ENCODE assay signal across 20 cellular contexts in the genomic region with DNA sequence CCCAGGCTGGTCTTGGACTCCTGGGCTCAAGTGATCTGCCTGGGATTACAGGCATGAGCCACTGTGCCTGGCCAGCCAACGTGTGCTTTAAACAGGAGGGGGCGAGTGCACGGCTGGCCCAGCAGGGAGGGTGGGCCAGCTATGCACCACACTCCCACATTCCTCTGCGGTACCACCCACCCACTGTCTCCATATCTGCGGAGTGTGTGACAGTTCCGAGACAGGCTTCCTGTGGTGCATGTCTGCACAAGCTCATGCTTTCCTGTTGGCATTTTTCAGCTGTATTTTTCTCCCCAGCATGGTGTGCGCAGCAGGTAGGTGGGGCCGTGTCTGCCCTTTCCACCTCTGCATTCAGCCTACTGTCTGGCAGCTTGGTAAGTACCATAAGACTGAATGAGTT.
DNase-seq lines count a peak whose midpoint lies in the region; FAIRE-seq and TF ChIP-seq lines count a peak whose summit lies in the region.
"Had no signal": no experiment of that assay in that cellular context is flagged by ENCODE, and none has a peak within 500 bp of the region (broad histone marks: within the 10 kb centered on the region; RNA-seq: fewer than 3 reads in every experiment).

No MANE protein-coding gene starts in this region.

- H3K36me3 ChIP-seq in breast epithelium (no peaks in the 10 kb centered on the region), keratinocyte (ENCODE audit: control insufficient read depth in 2 of 2, extremely low read depth in 1 of 2, insufficient read depth in 2 of 2, low read length in 2 of 2) (no peaks in the 10 kb centered on the region), prostate gland (no peaks in the 10 kb centered on the region)
- H3K36me3 ChIP-seq: BE2C, HAP-1 had no signal

- POLR2A ChIA-PET in MCF 10A (lab: Yijun Ruan, JAX): no interaction called here

- no peaks in the 10 kb centered on the region for H4K20me1 ChIP-seq in keratinocyte (ENCODE audit: control insufficient read depth, extremely low read depth, insufficient read depth, low read length)

- peak; percentile 49 for DNase-seq in MCF 10A (ENCODE audit: unreplicated experiment)
- no peak for DNase-seq in breast epithelium (ENCODE audit: low spot score in 2 of 2)
- DNase-seq in keratinocyte (ENCODE audit: low read depth, low spot score): peak; percentile 94
- peak; percentile 7 for DNase-seq in prostate gland (ENCODE audit: low spot score)
- no peak for DNase-seq in DMS79 (lab: John Stamatoyannopoulos, UW)
- DNase-seq in DMS 273 treated with DMSO at 0.1 percent for 48 hours (lab: John Stamatoyannopoulos, UW): no peak
- DNase-seq in activated T-cell treated with anti-CD3 and anti-CD28 coated beads, Interleukin-2, amount 50 U/mL, for 24 hours: no peak
- no peak for DNase-seq in activated naive CD4-positive, alpha-beta T cell (lab: John Stamatoyannopoulos, UW)
- DNase-seq: 8988T; BE2C; CD4-positive, CD25-positive, alpha-beta regulatory T cell; COR-L47; GF-D8; GM23248; NCI-H1105; NCI-H2081 treated with DMSO at 0.1 percent for 48 hours; NCI-H446 treated with DMSO at 0.1 percent for 48 hours; SHP77 had no signal

- CTCF ChIA-PET in MCF 10A (lab: Yijun Ruan, JAX): no interaction called here

- H3K9me3 Mint-ChIP-seq in MCF 10A (ENCODE audit: unreplicated experiment): peaks cover 47% of the 10 kb centered on the region
- H3K9me3 Mint-ChIP-seq in activated T-cell treated with anti-CD3 and anti-CD28 coated beads, Interleukin-2, amount 50 U/mL, for 24 hours: no peaks in the 10 kb centered on the region

- H3K27ac ChIP-seq in breast epithelium (no peak overlapping the region), keratinocyte (ENCODE audit: control insufficient read depth, insufficient read depth, low read length) (peak overlapping the region; percentile 93), prostate gland (no peak overlapping the region)
- H3K27ac ChIP-seq: GM23248 had no signal

- H3K4me3 Mint-ChIP-seq in MCF 10A (ENCODE audit: unreplicated experiment): no peak overlapping the region
- no peak overlapping the region for H3K4me3 Mint-ChIP-seq in activated T-cell treated with anti-CD3 and anti-CD28 coated beads, Interleukin-2, amount 50 U/mL, for 24 hours
- H3K4me3 Mint-ChIP-seq: CD4-positive, CD25-positive, alpha-beta regulatory T cell had no signal

- H3K4me1 ChIP-seq in breast epithelium (peaks cover 0 to 6% of the 10 kb centered on the region in 2 donors), keratinocyte (ENCODE audit: control insufficient read depth, extremely low read depth, insufficient read depth, low read length) (peaks cover 25% of the 10 kb centered on the region), prostate gland (replicated peaks) (no peaks in the 10 kb centered on the region)
- H3K4me1 ChIP-seq: BE2C, HAP-1 had no signal

- peak overlapping the region; percentile 94 for H2AFZ ChIP-seq in keratinocyte (ENCODE audit: control insufficient read depth, low read length)
- H2AFZ ChIP-seq: GM23248 had no signal

- no peaks in the 10 kb centered on the region for H3K79me2 ChIP-seq in keratinocyte (ENCODE audit: control insufficient read depth, insufficient read depth, low read length)

- BruUV-seq in MCF 10A (replicated peaks; lab: Mats Ljungman, UMichigan): no TSS peak

- H3K36me3 Mint-ChIP-seq in MCF 10A (ENCODE audit: insufficient read depth, unreplicated experiment): peaks cover 10% of the 10 kb centered on the region
- no peaks in the 10 kb centered on the region for H3K36me3 Mint-ChIP-seq in activated T-cell treated with anti-CD3 and anti-CD28 coated beads, Interleukin-2, amount 50 U/mL, for 24 hours (ENCODE audit: low read depth)
- H3K36me3 Mint-ChIP-seq: CD4-positive, CD25-positive, alpha-beta regulatory T cell had no signal

- 24% methylated on average over 8 of the region's 8 CpGs for WGBS in prostate gland

- H3K27me3 ChIP-seq in breast epithelium: no peaks in the 10 kb centered on the region
- H3K27me3 ChIP-seq in keratinocyte (ENCODE audit: control insufficient read depth, extremely low read depth, insufficient read depth, low read length): no peaks in the 10 kb centered on the region
- H3K27me3 ChIP-seq in prostate gland (replicated peaks; ENCODE audit: insufficient read depth): no peaks in the 10 kb centered on the region
- H3K27me3 ChIP-seq: BE2C had no signal

- intact Hi-C loops in MCF 10A (cut with micrococcal nuclease) (no loop called here), breast epithelium (cut with DNase I; ENCODE audit: low total_unique reads) (no loop called here), prostate gland (cut with DNase I) (no loop called here)

- TF ChIP-seq POLR2A in breast epithelium (IDR thresholded peaks at IDR 0.05) (no peak), prostate gland (IDR thresholded peaks at IDR 0.05) (no peak)

- H3K27ac Mint-ChIP-seq in MCF 10A (ENCODE audit: low read depth, unreplicated experiment): no peak overlapping the region
- H3K27ac Mint-ChIP-seq in activated T-cell treated with anti-CD3 and anti-CD28 coated beads, Interleukin-2, amount 50 U/mL, for 24 hours: no peak overlapping the region
- H3K27ac Mint-ChIP-seq: CD4-positive, CD25-positive, alpha-beta regulatory T cell had no signal

- H3K4me3 ChIP-seq in breast epithelium (no peak overlapping the region), keratinocyte (ENCODE audit: control insufficient read depth in 2 of 3, extremely low read depth in 1 of 3, insufficient read depth in 2 of 3, low read depth in 1 of 3, low read length in 3 of 3) (peak overlapping the region in 2 of 3 experiments; percentile 34 to 62), prostate gland (no peak overlapping the region)
- H3K4me3 ChIP-seq: GM23248, HAP-1 had no signal

- peak overlapping the region; percentile 88 for H3K4me2 ChIP-seq in keratinocyte (ENCODE audit: control insufficient read depth, extremely low read depth, insufficient read depth, low read depth, low read length)

- no peaks in the 10 kb centered on the region for H3K4me1 Mint-ChIP-seq in MCF 10A (ENCODE audit: insufficient read depth, unreplicated experiment)
- H3K4me1 Mint-ChIP-seq in activated T-cell treated with anti-CD3 and anti-CD28 coated beads, Interleukin-2, amount 50 U/mL, for 24 hours (ENCODE audit: low read depth): no peaks in the 10 kb centered on the region
- H3K4me1 Mint-ChIP-seq: CD4-positive, CD25-positive, alpha-beta regulatory T cell had no signal

- FAIRE-seq in keratinocyte (lab: Jason Lieb, UNC): peak; percentile 94
- FAIRE-seq: RCC 7860 had no signal

- H3K9ac ChIP-seq in keratinocyte (ENCODE audit: control insufficient read depth, extremely low read depth, insufficient read depth, low read length): peak overlapping the region; percentile 72
- H3K9ac ChIP-seq: GM23248 had no signal

- no peaks in the 10 kb centered on the region for H3K27me3 Mint-ChIP-seq in MCF 10A (ENCODE audit: insufficient read depth, unreplicated experiment)
- H3K27me3 Mint-ChIP-seq in activated T-cell treated with anti-CD3 and anti-CD28 coated beads, Interleukin-2, amount 50 U/mL, for 24 hours: peaks cover 40% of the 10 kb centered on the region

- dilution Hi-C loops in keratinocyte (cut with MboI; ENCODE audit: extremely low pct_ligation_motif_present, low sequenced_read_pairs): no loop called here

- H3K9me3 ChIP-seq in breast epithelium (no peaks in the 10 kb centered on the region), keratinocyte (ENCODE audit: control insufficient read depth, low read depth, low read length) (no peaks in the 10 kb centered on the region), prostate gland (no peaks in the 10 kb centered on the region)
- H3K9me3 ChIP-seq: BE2C, HAP-1 had no signal

- no peaks in the 10 kb centered on the region for H3K9me1 ChIP-seq in keratinocyte (ENCODE audit: control insufficient read depth, extremely low read depth, insufficient read depth, low read length)

- TF ChIP-seq CTCF in MCF 10A (IDR thresholded peaks at IDR 0.05; ENCODE audit: unreplicated experiment) (no peak), breast epithelium (IDR thresholded peaks at IDR 0.05) (no peak), keratinocyte (optimal IDR thresholded peaks at IDR 0.05 in 1 of 3, IDR thresholded peaks at IDR 0.05 in 1 of 3, conservative IDR thresholded peaks at IDR 0.05 in 1 of 3; ENCODE audit: extremely low read depth in 1 of 3, insufficient read depth in 2 of 3, low read length in 3 of 3) (peak in 1 of 3 experiments; percentile 22), prostate gland (IDR thresholded peaks at IDR 0.05) (no peak)

Comparison
In these comparisons a context has a peak if more than half of its experiments do, and no peak if none do; other contexts are left out.
1. DNase-seq: peak in MCF 10A (single experiment), keratinocyte (single experiment) and prostate gland (single experiment); none in breast epithelium (0 of 2), DMS79 (single experiment), DMS 273 treated with DMSO at 0.1 percent for 48 hours (single experiment), activated T-cell treated with anti-CD3 and anti-CD28 coated beads, Interleukin-2, amount 50 U/mL, for 24 hours (single experiment) and activated naive CD4-positive, alpha-beta T cell (0 of 4).
2. H3K4me3 ChIP-seq: peak in keratinocyte (2 of 3); none in breast epithelium (0 of 3) and prostate gland (0 of 2).